Comparison of ENCODE assay signal across 1 cellular context in the genomic region with DNA sequence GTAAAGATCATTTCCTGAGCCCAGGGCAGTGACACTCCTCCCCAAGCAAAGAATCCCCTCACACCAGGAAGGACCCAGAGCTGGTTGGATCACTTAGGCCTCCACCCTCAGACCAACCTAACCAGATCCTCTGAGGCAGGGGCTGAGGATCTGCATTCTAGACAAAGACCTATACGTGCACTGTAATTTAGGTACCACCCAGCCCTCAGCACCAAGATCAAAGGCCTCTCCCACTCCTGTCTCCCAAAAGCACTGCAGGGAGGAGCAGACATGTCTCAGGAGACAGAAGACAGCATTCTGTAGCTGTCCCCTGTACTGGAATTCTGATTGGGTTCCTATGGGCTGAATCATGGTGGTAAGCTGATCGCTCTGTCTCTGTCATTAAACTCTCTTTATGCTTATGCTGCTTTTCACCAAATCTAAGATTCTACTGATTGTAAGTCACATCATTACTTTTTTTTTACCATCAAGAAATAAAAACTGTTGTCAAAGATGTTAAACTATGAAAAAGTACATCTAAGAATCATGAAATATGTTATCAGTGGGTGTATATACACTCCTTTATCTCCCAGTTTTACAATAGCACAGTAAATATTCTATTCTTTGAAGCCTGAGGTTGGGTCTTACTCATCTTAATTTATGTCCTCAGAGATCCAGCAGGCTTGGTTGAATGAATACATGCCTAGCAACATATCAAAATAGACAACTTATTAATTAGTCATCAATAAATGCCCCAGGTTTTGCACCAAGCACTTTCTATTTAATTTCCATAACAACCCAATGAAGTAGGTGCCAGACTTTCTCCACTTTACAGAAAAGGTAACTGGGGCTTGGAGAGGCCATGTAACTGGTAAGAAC.
TF ChIP-seq lines count a peak whose summit lies in the region.

No MANE protein-coding gene starts in this region.

TF ChIP-seq in K562, 482 proteins besides CTCF, POLR2A, EP300 and RAD21:
- no peak for TF ChIP-seq TBP (optimal IDR thresholded peaks at IDR 0.05; ENCODE audit: low read depth, low read length)
- no peak for TF ChIP-seq NBN (IDR thresholded peaks at IDR 0.05; ENCODE audit: low read depth)
- TF ChIP-seq CAMTA2 (CRISPR knock-in tag; conservative IDR thresholded peaks at IDR 0.05): no peak
